ENCODE assay signal across 11 cellular contexts in the genomic region with DNA sequence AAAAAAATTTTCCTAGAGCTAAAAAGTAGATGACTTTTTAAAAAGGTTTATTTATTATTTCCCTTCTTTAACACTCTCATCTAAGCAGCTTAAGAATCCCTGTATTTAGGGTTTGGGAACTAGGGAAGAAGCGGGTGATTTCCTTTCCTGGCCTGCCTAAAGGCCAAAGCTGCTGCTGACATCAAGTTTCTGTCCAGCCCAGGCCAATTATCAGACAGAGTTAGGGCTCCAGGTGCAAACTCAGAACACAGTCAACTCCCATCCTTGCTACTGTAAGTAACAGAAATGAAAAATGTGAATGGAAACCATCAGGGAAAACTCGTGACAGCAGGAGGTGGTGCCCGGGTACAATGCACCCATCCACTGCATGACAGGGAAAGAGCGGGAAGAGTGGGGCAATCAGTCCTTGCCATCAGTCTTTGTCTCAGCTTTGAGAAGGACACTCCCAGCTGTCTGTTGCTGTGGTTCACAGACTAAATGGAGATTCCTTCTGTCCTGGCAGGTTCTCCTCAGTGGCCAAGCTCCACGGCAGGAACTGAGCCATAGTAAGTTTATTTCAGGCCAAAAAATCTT.
DNase-seq lines count a peak whose midpoint lies in the region; ATAC-seq, FAIRE-seq and TF ChIP-seq lines count a peak whose summit lies in the region.
"Had no signal": no experiment of that assay in that cellular context is flagged by ENCODE, and none has a peak within 500 bp of the region (broad histone marks: within the 10 kb centered on the region; RNA-seq: fewer than 3 reads in every experiment).

No MANE protein-coding gene starts in this region.

- H3K36me3 ChIP-seq in left ventricle myocardium inferior (no peaks in the 10 kb centered on the region), sigmoid colon (peaks cover 0 to 6% (median 0%) of the 10 kb centered on the region in 4 donors), small intestine (ENCODE audit: control insufficient read depth in 2 of 2, insufficient read depth in 2 of 2, low read length in 2 of 2) (no peaks in the 10 kb centered on the region)

- POLR2A ChIA-PET in activated CD4-positive, alpha-beta memory T cell treated with anti-CD3 and anti-CD28 coated beads, Interleukin-2, amount 10 ng/mL, durations not matched to agents 7 days and 5 days (lab: Charles Lee): no interaction called here

- no peaks in the 10 kb centered on the region for H3K27me3 Mint-ChIP-seq in Calu3 (ENCODE audit: unreplicated experiment)
- no peaks in the 10 kb centered on the region for H3K27me3 Mint-ChIP-seq in activated CD4-positive, alpha-beta memory T cell treated with anti-CD3 and anti-CD28 coated beads, Interleukin-2, amount 10 ng/mL, durations not matched to agents 7 days and 5 days

- TF ChIP-seq EP300 in sigmoid colon (IDR thresholded peaks at IDR 0.05): no peak

- BruUV-seq in Calu3 (replicated peaks; lab: Mats Ljungman, UMichigan): no TSS peak

- CTCF ChIA-PET in Calu3 (lab: Charles Lee): interaction anchor here (0.7 to 1.6 kb wide), 7 partner anchors 15 to 124 kb away, joined by 3 to 5 read pairs (median 3); no protein-coding TSS in a partner anchor
- CTCF ChIA-PET in activated CD4-positive, alpha-beta memory T cell treated with anti-CD3 and anti-CD28 coated beads, Interleukin-2, amount 10 ng/mL, durations not matched to agents 7 days and 5 days (lab: Charles Lee): no interaction called here

- 85 to 90% methylated on average over 5 of the region's 5 CpGs for WGBS in sigmoid colon, 2 donors
- 69 to 87% (median 81%) methylated on average over 5 of the region's 5 CpGs for WGBS in small intestine, 3 donors

- H3K27me3 ChIP-seq in left ventricle myocardium inferior (ENCODE audit: low read depth) (no peaks in the 10 kb centered on the region), sigmoid colon (no peaks in the 10 kb centered on the region), small intestine (ENCODE audit: control insufficient read depth in 2 of 2, insufficient read depth in 2 of 2, low read length in 2 of 2) (no peaks in the 10 kb centered on the region)

- TF ChIP-seq POLR2A in sigmoid colon (IDR thresholded peaks at IDR 0.05): no peak

- no peaks in the 10 kb centered on the region for H3K36me3 Mint-ChIP-seq in Calu3 (ENCODE audit: insufficient read depth, unreplicated experiment)
- H3K36me3 Mint-ChIP-seq in activated CD4-positive, alpha-beta memory T cell treated with anti-CD3 and anti-CD28 coated beads, Interleukin-2, amount 10 ng/mL, durations not matched to agents 7 days and 5 days (ENCODE audit: low read depth): no peaks in the 10 kb centered on the region

- FAIRE-seq in small intestine (lab: Jason Lieb, UNC): no peak

- H3K4me1 ChIP-seq in left ventricle myocardium inferior (peaks cover 42% of the 10 kb centered on the region), sigmoid colon (peaks cover 0 to 16% (median 12%) of the 10 kb centered on the region in 4 donors), small intestine (ENCODE audit: control insufficient read depth in 2 of 2, insufficient read depth in 1 of 2, low read depth in 1 of 2, low read length in 1 of 2) (peaks cover 0 to 5% of the 10 kb centered on the region in 2 donors)

- no peaks in the 10 kb centered on the region for H3K9me3 Mint-ChIP-seq in Calu3 (ENCODE audit: low read depth, unreplicated experiment)
- no peaks in the 10 kb centered on the region for H3K9me3 Mint-ChIP-seq in activated CD4-positive, alpha-beta memory T cell treated with anti-CD3 and anti-CD28 coated beads, Interleukin-2, amount 10 ng/mL, durations not matched to agents 7 days and 5 days

- H3K9me3 ChIP-seq in left ventricle myocardium inferior (replicated peaks) (no peaks in the 10 kb centered on the region), sigmoid colon (no peaks in the 10 kb centered on the region), small intestine (ENCODE audit: control insufficient read depth, low read depth) (no peaks in the 10 kb centered on the region)

- peak; percentile 54; the same call in 2 of the 3 replicates for ATAC-seq in SK-N-SH treated with all-trans-retinoic acid at 6 μM for 48 hours

- no peak overlapping the region for H3K4me3 Mint-ChIP-seq in Calu3 (ENCODE audit: low read depth, unreplicated experiment)
- H3K4me3 Mint-ChIP-seq in activated CD4-positive, alpha-beta memory T cell treated with anti-CD3 and anti-CD28 coated beads, Interleukin-2, amount 10 ng/mL, durations not matched to agents 7 days and 5 days: no peak overlapping the region

- DNase-seq in Calu3 (no peak), left ventricle myocardium inferior (no peak), sigmoid colon (no peak), SHP77 (lab: John Stamatoyannopoulos, UW) (no peak), SIG-M5 treated with dmso at 0.1 percent for 504 hours (lab: John Stamatoyannopoulos, UW; ENCODE audit: unreplicated experiment) (no peak), small intestine (no peak)
- DNase-seq in activated CD4-positive, alpha-beta memory T cell treated with anti-CD3 and anti-CD28 coated beads, Interleukin-2, amount 10 ng/mL, durations not matched to agents 7 days and 5 days: no peak
- DNase-seq: activated CD8-positive, alpha-beta memory T cell treated with anti-CD3 and anti-CD28 coated beads for 24 hours; caudate nucleus; DMS79 treated with DMSO at 0.1 percent for 48 hours had no signal

- H3K4me1 Mint-ChIP-seq in Calu3 (ENCODE audit: low read depth, unreplicated experiment): peaks cover 46% of the 10 kb centered on the region
- no peaks in the 10 kb centered on the region for H3K4me1 Mint-ChIP-seq in activated CD4-positive, alpha-beta memory T cell treated with anti-CD3 and anti-CD28 coated beads, Interleukin-2, amount 10 ng/mL, durations not matched to agents 7 days and 5 days

- intact Hi-C loops in Calu3 (cut with micrococcal nuclease; ENCODE audit: unreplicated experiment) (loop anchor here (5.0 kb wide), 1 partner anchor 39 kb away; no protein-coding TSS in a partner anchor), left ventricle myocardium inferior (cut with micrococcal nuclease) (no loop called here), sigmoid colon (cut with DNase I) (no loop called here)

- peak overlapping the region; percentile 71 for H3K27ac Mint-ChIP-seq in Calu3 (ENCODE audit: unreplicated experiment)
- H3K27ac Mint-ChIP-seq in activated CD4-positive, alpha-beta memory T cell treated with anti-CD3 and anti-CD28 coated beads, Interleukin-2, amount 10 ng/mL, durations not matched to agents 7 days and 5 days: no peak overlapping the region

- H3K4me3 ChIP-seq in left ventricle myocardium inferior: no peak overlapping the region
- H3K4me3 ChIP-seq in sigmoid colon: no peak overlapping the region
- H3K4me3 ChIP-seq in small intestine (ENCODE audit: low read depth in 1 of 2, low read length in 2 of 2): no peak overlapping the region

- TF ChIP-seq CTCF in Calu3 (IDR thresholded peaks at IDR 0.05; ENCODE audit: unreplicated experiment) (no peak), left ventricle myocardium inferior (IDR thresholded peaks at IDR 0.05; ENCODE audit: borderline replicate concordance) (no peak), sigmoid colon (IDR thresholded peaks at IDR 0.05) (no peak)

- peak overlapping the region; percentile 74 for H3K27ac ChIP-seq in left ventricle myocardium inferior (replicated peaks)
- peak overlapping the region in 3 of 4 donors; percentile 9 to 73 (median 59) for H3K27ac ChIP-seq in sigmoid colon
- H3K27ac ChIP-seq in small intestine (ENCODE audit: low read depth in 1 of 2, low read length in 1 of 2): peak overlapping the region in 1 of 2 donors; percentile 82

TF ChIP-seq in SK-N-SH treated with all-trans-retinoic acid at 6 μM for 48 hours, 23 proteins besides CTCF, POLR2A, EP300 and RAD21 (continues in another document):
- TF ChIP-seq, protein P1, sequence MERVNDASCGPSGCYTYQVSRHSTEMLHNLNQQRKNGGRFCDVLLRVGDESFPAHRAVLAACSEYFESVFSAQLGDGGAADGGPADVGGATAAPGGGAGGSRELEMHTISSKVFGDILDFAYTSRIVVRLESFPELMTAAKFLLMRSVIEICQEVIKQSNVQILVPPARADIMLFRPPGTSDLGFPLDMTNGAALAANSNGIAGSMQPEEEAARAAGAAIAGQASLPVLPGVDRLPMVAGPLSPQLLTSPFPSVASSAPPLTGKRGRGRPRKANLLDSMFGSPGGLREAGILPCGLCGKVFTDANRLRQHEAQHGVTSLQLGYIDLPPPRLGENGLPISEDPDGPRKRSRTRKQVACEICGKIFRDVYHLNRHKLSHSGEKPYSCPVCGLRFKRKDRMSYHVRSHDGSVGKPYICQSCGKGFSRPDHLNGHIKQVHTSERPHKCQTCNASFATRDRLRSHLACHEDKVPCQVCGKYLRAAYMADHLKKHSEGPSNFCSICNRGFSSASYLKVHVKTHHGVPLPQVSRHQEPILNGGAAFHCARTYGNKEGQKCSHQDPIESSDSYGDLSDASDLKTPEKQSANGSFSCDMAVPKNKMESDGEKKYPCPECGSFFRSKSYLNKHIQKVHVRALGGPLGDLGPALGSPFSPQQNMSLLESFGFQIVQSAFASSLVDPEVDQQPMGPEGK (CRISPR knock-in tag; IDR thresholded peaks at IDR 0.05; ENCODE audit: borderline replicate concordance): no peak
- TF ChIP-seq ZFP30 (CRISPR knock-in tag; IDR thresholded peaks at IDR 0.05) (no peak), SNAI2 (CRISPR knock-in tag; IDR thresholded peaks at IDR 0.05) (no peak), ZNF565 (CRISPR knock-in tag; conservative IDR thresholded peaks at IDR 0.05; ENCODE audit: low read depth) (no peak), ZNF70 (CRISPR knock-in tag; IDR thresholded peaks at IDR 0.05) (no peak), ARNTL (CRISPR knock-in tag; IDR thresholded peaks at IDR 0.05; ENCODE audit: borderline replicate concordance, low read depth) (no peak), BACH2 (CRISPR knock-in tag; IDR thresholded peaks at IDR 0.05; ENCODE audit: borderline replicate concordance) (no peak), TCF4 (CRISPR knock-in tag; IDR thresholded peaks at IDR 0.05; ENCODE audit: borderline replicate concordance) (no peak), RARB (CRISPR knock-in tag; IDR thresholded peaks at IDR 0.05) (no peak), OSR1 (CRISPR knock-in tag; IDR thresholded peaks at IDR 0.05) (no peak), ESRRG (CRISPR knock-in tag; IDR thresholded peaks at IDR 0.05) (no peak)
- TF ChIP-seq, protein P2, sequence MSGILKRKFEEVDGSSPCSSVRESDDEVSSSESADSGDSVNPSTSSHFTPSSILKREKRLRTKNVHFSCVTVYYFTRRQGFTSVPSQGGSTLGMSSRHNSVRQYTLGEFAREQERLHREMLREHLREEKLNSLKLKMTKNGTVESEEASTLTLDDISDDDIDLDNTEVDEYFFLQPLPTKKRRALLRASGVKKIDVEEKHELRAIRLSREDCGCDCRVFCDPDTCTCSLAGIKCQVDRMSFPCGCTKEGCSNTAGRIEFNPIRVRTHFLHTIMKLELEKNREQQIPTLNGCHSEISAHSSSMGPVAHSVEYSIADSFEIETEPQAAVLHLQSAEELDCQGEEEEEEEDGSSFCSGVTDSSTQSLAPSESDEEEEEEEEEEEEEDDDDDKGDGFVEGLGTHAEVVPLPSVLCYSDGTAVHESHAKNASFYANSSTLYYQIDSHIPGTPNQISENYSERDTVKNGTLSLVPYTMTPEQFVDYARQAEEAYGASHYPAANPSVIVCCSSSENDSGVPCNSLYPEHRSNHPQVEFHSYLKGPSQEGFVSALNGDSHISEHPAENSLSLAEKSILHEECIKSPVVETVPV (CRISPR knock-in tag; IDR thresholded peaks at IDR 0.05): no peak
